ENCODE assay signal across 14 cellular contexts in genomic region chr1:175480343-175480827, GRCh38.
"Had no signal": no experiment of that assay in that cellular context is flagged by ENCODE, and none has a peak within 500 bp of the region (broad histone marks: within the 10 kb centered on the region; RNA-seq: fewer than 3 reads in every experiment).

No MANE protein-coding gene starts in this region.

- DNase-seq: activated CD4-positive, alpha-beta memory T cell treated with anti-CD3 and anti-CD28 coated beads for 36 hours; activated CD4-positive, alpha-beta T cell treated with anti-CD3 and anti-CD28 coated beads, Interleukin-2, amount 10 ng/mL, durations not matched to agents 7 days and 5 days; activated CD4-positive, CD25-positive, alpha-beta regulatory T cell; activated CD8-positive, alpha-beta memory T cell treated with anti-CD3 and anti-CD28 coated beads for 24 hours; activated effector memory CD4-positive, alpha-beta T cell treated with anti-CD3 and anti-CD28 coated beads, Interleukin-2, amount 50 U/mL, for 16 hours; activated naive CD4-positive, alpha-beta T cell treated with anti-CD3 and anti-CD28 coated beads for 36 hours; activated T-cell treated with anti-CD3 and anti-CD28 coated beads, Interleukin-2, amount 50 U/mL, for 4 hours; amygdala; NCI-H2081 treated with DMSO at 0.1 percent for 48 hours; NCI-H774; SHP77 treated with DMSO at 0.1 percent for 48 hours had no signal

- H3K36me3 Mint-ChIP-seq: activated CD4-positive, alpha-beta memory T cell treated with anti-CD3 and anti-CD28 coated beads for 36 hours; activated naive CD8-positive, alpha-beta T cell; brain had no signal

- H3K4me3 Mint-ChIP-seq: activated CD4-positive, alpha-beta memory T cell treated with anti-CD3 and anti-CD28 coated beads for 36 hours; activated CD4-positive, alpha-beta T cell treated with anti-CD3 and anti-CD28 coated beads, Interleukin-2, amount 10 ng/mL, durations not matched to agents 7 days and 5 days; activated naive CD4-positive, alpha-beta T cell treated with anti-CD3 and anti-CD28 coated beads for 36 hours; activated naive CD8-positive, alpha-beta T cell; activated T-cell treated with anti-CD3 and anti-CD28 coated beads, Interleukin-2, amount 50 U/mL, for 4 hours; brain; T-helper 1 cell treated with Interleukin-12 subunit alpha and Interleukin-12 subunit beta and Interleukin-4 antibody, amounts not matched to agents 30 μg/mL and 1 μg/mL, for 36 hours had no signal

- H3K9me3 Mint-ChIP-seq: activated CD4-positive, alpha-beta memory T cell treated with anti-CD3 and anti-CD28 coated beads for 36 hours; activated CD4-positive, alpha-beta T cell treated with anti-CD3 and anti-CD28 coated beads, Interleukin-2, amount 10 ng/mL, durations not matched to agents 7 days and 5 days; activated naive CD4-positive, alpha-beta T cell treated with anti-CD3 and anti-CD28 coated beads for 36 hours; activated T-cell treated with anti-CD3 and anti-CD28 coated beads, Interleukin-2, amount 50 U/mL, for 4 hours; T-helper 1 cell treated with Interleukin-12 subunit alpha and Interleukin-12 subunit beta and Interleukin-4 antibody, amounts not matched to agents 30 μg/mL and 1 μg/mL, for 36 hours had no signal

- H3K27ac Mint-ChIP-seq: activated CD4-positive, alpha-beta memory T cell treated with anti-CD3 and anti-CD28 coated beads for 36 hours; activated CD4-positive, alpha-beta T cell treated with anti-CD3 and anti-CD28 coated beads, Interleukin-2, amount 10 ng/mL, durations not matched to agents 7 days and 5 days; activated naive CD4-positive, alpha-beta T cell treated with anti-CD3 and anti-CD28 coated beads for 36 hours; activated naive CD8-positive, alpha-beta T cell; T-helper 1 cell treated with Interleukin-12 subunit alpha and Interleukin-12 subunit beta and Interleukin-4 antibody, amounts not matched to agents 30 μg/mL and 1 μg/mL, for 36 hours had no signal

- H3K4me1 Mint-ChIP-seq: activated CD4-positive, alpha-beta T cell treated with anti-CD3 and anti-CD28 coated beads, Interleukin-2, amount 10 ng/mL, durations not matched to agents 7 days and 5 days had no signal
